In genomic region chr10:98446656-98447221, GRCh38 we compare ENCODE assay signal across 8 cellular contexts. TPM values are rescaled to one million over a fixed set of nuclear protein-coding genes. Genes with fewer than 3 reads are reported as not detected.
A peak's percentile ranks its signal among the peaks of the same experiment; 100 is the strongest.
DNase-seq lines count a peak whose midpoint lies in the region; ATAC-seq and TF ChIP-seq lines count a peak whose summit lies in the region.

TSS of gene HPS1 (minus strand) at chr10:98446935. CDS start at chr10:98443240, 3,695 bp downstream.

- peaks cover 21% of the 10 kb centered on the region for H3K79me2 ChIP-seq in Karpas-422 (ENCODE audit: low read length)

- no peaks in the 10 kb centered on the region for H3K27me3 ChIP-seq in Karpas-422 (ENCODE audit: low read length)
- no peaks in the 10 kb centered on the region for H3K27me3 ChIP-seq in sigmoid colon

- H3K4me1 Mint-ChIP-seq in T-helper 2 cell treated with Interferon-gamma antibody and Interleukin-4, amounts not matched to agents 5 μg/mL and 100 μg/mL, for 36 hours (ENCODE audit: low read depth), result peaks cover 22% of the 10 kb centered on the region

- H3K27ac Mint-ChIP-seq in T-helper 2 cell treated with Interferon-gamma antibody and Interleukin-4, amounts not matched to agents 5 μg/mL and 100 μg/mL, for 36 hours, result peak within 1 kb of the TSS; percentile 90

- intact Hi-C loops in sigmoid colon (cut with DNase I), result no loop called here

- DNase-seq in GF-D8 (lab: John Stamatoyannopoulos, UW) (peak; percentile 34), Karpas-422 (peak; percentile 91), astrocyte of the hippocampus (ENCODE audit: low read depth, low spot score) (peak; percentile 88), hypothalamus (lab: John Stamatoyannopoulos, UW) (peak in 49 of 51 donors; percentile 18 to 87 (median 59)), sigmoid colon (peak; percentile 90), cortex of kidney (lab: John Stamatoyannopoulos, UW) (no peak)
- peak; percentile 84 for DNase-seq in T-helper 2 cell treated with Interferon-gamma antibody and Interleukin-4, amounts not matched to agents 5 μg/mL and 100 μg/mL, for 36 hours (ENCODE audit: low spot score)

- H3K4me2 ChIP-seq in Karpas-422 (ENCODE audit: low read depth, low read length, poor library complexity, severe bottlenecking), result peak within 1 kb of the TSS; percentile 63

- peak within 1 kb of the TSS; percentile 77 for H2AFZ ChIP-seq in Karpas-422 (ENCODE audit: low read length)

- peak; percentile 87 for ATAC-seq in GM21825 (IDR thresholded peaks at IDR 0.05; ENCODE audit: unreplicated experiment)

- peaks cover 7% of the 10 kb centered on the region for H3K4me1 ChIP-seq in Karpas-422 (ENCODE audit: low read length)
- H3K4me1 ChIP-seq in sigmoid colon, result peaks cover 0 to 23% (median 13%) of the 10 kb centered on the region in 4 donors

- H3K4me3 ChIP-seq in Karpas-422 (ENCODE audit: low read length), result peak within 1 kb of the TSS; percentile 78
- H3K4me3 ChIP-seq in sigmoid colon, result peak within 1 kb of the TSS; percentile 66 to 96 (median 88)

- H3K9me2 ChIP-seq in Karpas-422 (replicated peaks; ENCODE audit: insufficient read depth, low read length), result no peaks in the 10 kb centered on the region

- H3K9me3 Mint-ChIP-seq in T-helper 2 cell treated with Interferon-gamma antibody and Interleukin-4, amounts not matched to agents 5 μg/mL and 100 μg/mL, for 36 hours, result no peaks in the 10 kb centered on the region

- H3K36me3 ChIP-seq in Karpas-422 (ENCODE audit: insufficient read depth, low read length), result peaks cover 9% of the 10 kb centered on the region
- peaks cover 4 to 32% (median 14%) of the 10 kb centered on the region in 4 donors for H3K36me3 ChIP-seq in sigmoid colon

- 2% methylated on average over 47 of the region's 47 CpGs for WGBS in sigmoid colon, 2 donors

- H3K9ac ChIP-seq in Karpas-422 (ENCODE audit: low read length), result peak within 1 kb of the TSS; percentile 85

- no peak for TF ChIP-seq EP300 in sigmoid colon (IDR thresholded peaks at IDR 0.05)

- H3K27me3 Mint-ChIP-seq in T-helper 2 cell treated with Interferon-gamma antibody and Interleukin-4, amounts not matched to agents 5 μg/mL and 100 μg/mL, for 36 hours (ENCODE audit: low read depth), result peaks cover 17% of the 10 kb centered on the region

- H3K27ac ChIP-seq in Karpas-422 (ENCODE audit: low read length) (peak within 1 kb of the TSS; percentile 69), sigmoid colon (peak within 1 kb of the TSS; percentile 88 to 95 (median 93))

- peak within 1 kb of the TSS; percentile 95 for H3K4me3 Mint-ChIP-seq in T-helper 2 cell treated with Interferon-gamma antibody and Interleukin-4, amounts not matched to agents 5 μg/mL and 100 μg/mL, for 36 hours

- no peaks in the 10 kb centered on the region for H4K20me1 ChIP-seq in Karpas-422 (ENCODE audit: insufficient read depth, low read depth, low read length)

- peak; percentile 70 to 73 for TF ChIP-seq POLR2A in sigmoid colon (IDR thresholded peaks at IDR 0.05)

- H3K9me3 ChIP-seq in Karpas-422 (ENCODE audit: low read length) (no peaks in the 10 kb centered on the region), sigmoid colon (no peaks in the 10 kb centered on the region)

- no peak for TF ChIP-seq CTCF in sigmoid colon (IDR thresholded peaks at IDR 0.05)

- H3K36me3 Mint-ChIP-seq in T-helper 2 cell treated with Interferon-gamma antibody and Interleukin-4, amounts not matched to agents 5 μg/mL and 100 μg/mL, for 36 hours (ENCODE audit: low read depth), result peaks cover 20% of the 10 kb centered on the region

RNA-seq across cellular contexts. Expression of gene HPS1, which starts in this region (rescaled TPM):
- 35.6 and 43.4 TPM in 2 replicates for total RNA-seq in Karpas-422 (2014; rRNA removed; shearing (Covaris generic); ENCODE audit: low replicate concordance)
- total RNA-seq in sigmoid colon, result 10 to 100 TPM; 44.7 to 93.1 (median 45.9) TPM
- 10 to 100 TPM; 70.7 to 86.7 (median 76.3) TPM for polyA plus RNA-seq in sigmoid colon
